Comparison of ENCODE assay signal across 19 cellular contexts in genomic region chr6:47157653-47158219, GRCh38.
DNase-seq lines count a peak whose midpoint lies in the region; ATAC-seq, FAIRE-seq and TF ChIP-seq lines count a peak whose summit lies in the region.
"Had no signal": no experiment of that assay in that cellular context is flagged by ENCODE, and none has a peak within 500 bp of the region (broad histone marks: within the 10 kb centered on the region; RNA-seq: fewer than 3 reads in every experiment).

No MANE protein-coding gene starts in this region.

- no peak overlapping the region for H2BK20ac ChIP-seq in H1 (ENCODE audit: low read length)

- POLR2A ChIA-PET in H1 (lab: Charles Lee; ENCODE audit: partially characterized antibody), result no interaction called here

- H2BK5ac ChIP-seq in H1 (ENCODE audit: low read depth, low read length) (no peak overlapping the region), mesenchymal stem cell (ENCODE audit: low read depth, low read length, poor library complexity, severe bottlenecking) (no peak overlapping the region)

- no peak for FAIRE-seq in H1 (lab: Jason Lieb, UNC)
- FAIRE-seq: GM12878, GM19239 had no signal

- TF ChIP-seq EP300 in H1 (IDR thresholded peaks at IDR 0.05; ENCODE audit: borderline replicate concordance in 1 of 2, low read depth in 2 of 2, low read length in 2 of 2), result no peak

- 48% methylated on average over 2 of the region's 2 CpGs; no CpG with 5 or more reads in 1 of the 2 experiments for WGBS in H1 (ENCODE audit: extremely low coverage in 1 of 2, insufficient coverage in 1 of 2, insufficient read length in 1 of 2, insufficient replicate concordance in 2 of 2, low coverage in 1 of 2, low lambda C conversion rate in 2 of 2, missing lambda C conversion rate in 1 of 2), 2 experiments
- WGBS in mesenchymal stem cell, result no CpG with 5 or more reads among the region's 2 CpGs

- TF ChIP-seq POLR2A in H1 (IDR thresholded peaks at IDR 0.05; ENCODE audit: control extremely low read depth in 1 of 2, low read depth in 2 of 2, low read length in 2 of 2), result no peak

- H3K4me1 ChIP-seq in H1 (replicated peaks in 1 of 4; ENCODE audit: control insufficient read depth in 3 of 4, insufficient read depth in 4 of 4, low read length in 3 of 4) (peaks cover 0 to 8% (median 1%) of the 10 kb centered on the region in 4 experiments; a peak in 3 of 7 replicates), mesenchymal stem cell (ENCODE audit: control insufficient read depth, insufficient read depth, low read depth, low read length) (peaks cover 2% of the 10 kb centered on the region)

- H2AFZ ChIP-seq in H1 (ENCODE audit: low read length) (no peak overlapping the region), mesenchymal stem cell (ENCODE audit: low read depth, low read length) (no peak overlapping the region)
- H2AFZ ChIP-seq: GM23338 had no signal

- H3K4ac ChIP-seq in H1 (replicated peaks; ENCODE audit: insufficient read length, low read depth, low read length) (no peak overlapping the region), mesenchymal stem cell (ENCODE audit: low read depth in 1 of 2, low read length in 2 of 2) (no peak overlapping the region)

- H4K20me1 ChIP-seq in H1 (replicated peaks in 1 of 2; ENCODE audit: control insufficient read depth in 1 of 2, insufficient read depth in 2 of 2, low read length in 2 of 2), result no peaks in the 10 kb centered on the region
- H4K20me1 ChIP-seq: BLaER1 treated with 17β-estradiol and CSF1 and Interleukin-3, amounts not matched to agents 10 nM and 100 nM had no signal

- H4K91ac ChIP-seq in H1 (replicated peaks; ENCODE audit: insufficient read length, low read length) (no peak overlapping the region), mesenchymal stem cell (ENCODE audit: low read length) (no peak overlapping the region)

- H3K9me3 ChIP-seq in H1 (ENCODE audit: insufficient read depth in 2 of 2, low read depth in 1 of 2, low read length in 1 of 2), result no peaks in the 10 kb centered on the region
- no peaks in the 10 kb centered on the region for H3K9me3 ChIP-seq in mesenchymal stem cell (ENCODE audit: control insufficient read depth, low read length)
- H3K9me3 ChIP-seq: BLaER1 treated with 17β-estradiol and CSF1 and Interleukin-3, amounts not matched to agents 10 nM and 100 nM had no signal

- no peaks in the 10 kb centered on the region for H3K79me2 ChIP-seq in H1 (ENCODE audit: control insufficient read depth in 1 of 2, insufficient read depth in 2 of 2, low read length in 2 of 2)

- CTCF ChIA-PET in H1 (lab: Charles Lee; ENCODE audit: partially characterized antibody), result no interaction called here

- TF ChIP-seq CTCF in HFF-Myc (IDR thresholded peaks at IDR 0.05; ENCODE audit: low read depth, low read length, missing control alignments) (no peak), H1 (IDR thresholded peaks at IDR 0.05; ENCODE audit: control extremely low read depth in 1 of 3, insufficient read depth in 1 of 3, low read depth in 1 of 3, low read length in 3 of 3) (no peak)

- H3K18ac ChIP-seq in H1 (ENCODE audit: extremely low read depth, low read length) (no peak overlapping the region), mesenchymal stem cell (ENCODE audit: low read depth in 1 of 2, low read length in 2 of 2) (peak overlapping the region in 1 of 2 experiments; percentile 52)

- no peak overlapping the region for H4K5ac ChIP-seq in H1 (ENCODE audit: insufficient read length, low read depth, low read length)

- no peaks in the 10 kb centered on the region for H3K36me3 ChIP-seq in H1 (ENCODE audit: control insufficient read depth in 2 of 4, insufficient read depth in 4 of 4, low read length in 3 of 4)
- H3K36me3 ChIP-seq in mesenchymal stem cell (ENCODE audit: control insufficient read depth in 1 of 2, insufficient read depth in 2 of 2, low read depth in 1 of 2, low read length in 2 of 2), result no peaks in the 10 kb centered on the region
- H3K36me3 ChIP-seq: BLaER1 treated with 17β-estradiol and CSF1 and Interleukin-3, amounts not matched to agents 10 nM and 100 nM had no signal

- H4K8ac ChIP-seq in H1 (ENCODE audit: extremely low read depth, insufficient read depth, low read length) (no peak overlapping the region), mesenchymal stem cell (ENCODE audit: low read length) (no peak overlapping the region)

- no peak overlapping the region for H2BK15ac ChIP-seq in H1 (ENCODE audit: low read length)
- H2BK15ac ChIP-seq in mesenchymal stem cell (ENCODE audit: low read depth, poor library complexity, severe bottlenecking), result no peak overlapping the region

- no peaks in the 10 kb centered on the region for H3K27me3 ChIP-seq in H1 (replicated peaks in 1 of 4; ENCODE audit: control insufficient read depth in 3 of 4, extremely low read depth in 1 of 4, insufficient read depth in 3 of 4, low read length in 3 of 4)
- H3K27me3 ChIP-seq in mesenchymal stem cell (ENCODE audit: control insufficient read depth in 1 of 2, insufficient read depth in 1 of 2, low read length in 2 of 2), result no peaks in the 10 kb centered on the region
- H3K27me3 ChIP-seq: BLaER1 treated with 17β-estradiol and CSF1 and Interleukin-3, amounts not matched to agents 10 nM and 100 nM had no signal

- H3K4me3 ChIP-seq in HFF-Myc (replicated peaks; ENCODE audit: low read depth, low read length), result no peak overlapping the region
- H3K4me3 ChIP-seq in H1 (ENCODE audit: extremely low read depth in 1 of 4, insufficient read depth in 2 of 4, low read depth in 3 of 4, low read length in 4 of 4), result no peak overlapping the region
- no peak overlapping the region for H3K4me3 ChIP-seq in mesenchymal stem cell (ENCODE audit: insufficient read depth in 1 of 2, low read depth in 1 of 2, low read length in 2 of 2)
- H3K4me3 ChIP-seq: BLaER1 treated with 17β-estradiol and CSF1 and Interleukin-3, amounts not matched to agents 10 nM and 100 nM; GM12878; GM23338 had no signal

- no peaks in the 10 kb centered on the region; the same call in 1 of the 2 replicates for H3K23me2 ChIP-seq in H1 (ENCODE audit: low read depth, low read length)

- H2BK12ac ChIP-seq in H1 (ENCODE audit: low read depth, low read length), result no peak overlapping the region
- H2BK12ac ChIP-seq in mesenchymal stem cell (ENCODE audit: low read length in 2 of 2), result no peak overlapping the region

- H3K79me1 ChIP-seq in H1 (ENCODE audit: low read depth, low read length) (no peaks in the 10 kb centered on the region), mesenchymal stem cell (replicated peaks; ENCODE audit: low read length, poor library complexity, severe bottlenecking) (no peaks in the 10 kb centered on the region)

- H3K56ac ChIP-seq in H1 (replicated peaks; ENCODE audit: insufficient read length, low read depth, low read length), result no peak overlapping the region

- H3K27ac ChIP-seq in H1 (ENCODE audit: low read depth, low read length), result no peak overlapping the region
- no peak overlapping the region for H3K27ac ChIP-seq in mesenchymal stem cell (ENCODE audit: low read length, poor library complexity, severe bottlenecking)
- H3K27ac ChIP-seq: 22Rv1; BLaER1 treated with 17β-estradiol and CSF1 and Interleukin-3, amounts not matched to agents 10 nM and 100 nM had no signal

- H3K23ac ChIP-seq in H1 (ENCODE audit: insufficient read length) (no peak overlapping the region), mesenchymal stem cell (ENCODE audit: low read length in 2 of 2) (no peak overlapping the region)

- no peak overlapping the region for H3K14ac ChIP-seq in H1 (ENCODE audit: insufficient read length)
- no peak overlapping the region for H3K14ac ChIP-seq in mesenchymal stem cell (ENCODE audit: low read length in 2 of 2)

- H3K9ac ChIP-seq in H1 (replicated peaks in 1 of 4; ENCODE audit: extremely low read depth in 1 of 4, low read depth in 3 of 4, low read length in 3 of 4), result no peak overlapping the region
- no peak overlapping the region for H3K9ac ChIP-seq in mesenchymal stem cell (ENCODE audit: low read length)
- H3K9ac ChIP-seq: BLaER1 treated with 17β-estradiol and CSF1 and Interleukin-3, amounts not matched to agents 10 nM and 100 nM had no signal

- DNase-seq in NCI-H748 (lab: John Stamatoyannopoulos, UW; ENCODE audit: unreplicated experiment) (peak; percentile 59), NCI-H748 treated with DMSO at 0.1 percent for 48 hours (lab: John Stamatoyannopoulos, UW) (no peak), HFF-Myc (ENCODE audit: extremely low read depth, low read depth) (peak; percentile 65), H1 (ENCODE audit: low read depth in 1 of 2, low spot score in 2 of 2) (no peak), mesenchymal stem cell (peak; percentile 31)
- no peak for DNase-seq in stimulated activated CD4-positive, alpha-beta T cell treated with anti-CD3 and anti-CD28 coated beads, Interleukin-15, amount 100 ng/mL, for 24 hours
- no peak for DNase-seq in stimulated activated naive CD4-positive, alpha-beta T cell treated with Interleukin-2 at 50 U/mL for 16 hours (lab: John Stamatoyannopoulos, UW)
- DNase-seq: Calu3; CD8-positive, alpha-beta T cell; DMS79 treated with DMSO at 0.1 percent for 48 hours; EL; H7; KBM-7 had no signal

- H3K4me2 ChIP-seq in H1 (ENCODE audit: insufficient read depth in 1 of 2, low read depth in 2 of 2, low read length in 2 of 2), result no peak overlapping the region
- no peak overlapping the region for H3K4me2 ChIP-seq in mesenchymal stem cell (ENCODE audit: low read length, poor library complexity, severe bottlenecking)
- H3K4me2 ChIP-seq: BLaER1 treated with 17β-estradiol and CSF1 and Interleukin-3, amounts not matched to agents 10 nM and 100 nM; GM23338 had no signal

- ATAC-seq in GM18873 (IDR thresholded peaks at IDR 0.05; ENCODE audit: low FRiP score, unreplicated experiment), result no peak
- ATAC-seq: CD8-positive, alpha-beta T cell; GM12878; GM23338 had no signal

- TF ChIP-seq RAD21 in H1 (IDR thresholded peaks at IDR 0.05 in 1 of 2, conservative IDR thresholded peaks at IDR 0.05 in 1 of 2; ENCODE audit: low read depth in 2 of 2, low read length in 2 of 2), result no peak

- no peak overlapping the region for H2BK120ac ChIP-seq in H1 (replicated peaks; ENCODE audit: low read depth, low read length)
- no peak overlapping the region for H2BK120ac ChIP-seq in mesenchymal stem cell (ENCODE audit: low read depth, low read length)

- H2AK5ac ChIP-seq in H1 (ENCODE audit: low read depth, low read length) (no peak overlapping the region), mesenchymal stem cell (ENCODE audit: low read length, severe bottlenecking) (no peak overlapping the region)

TF ChIP-seq in H1, 55 proteins besides CTCF, POLR2A, EP300 and RAD21:
- TF ChIP-seq KDM4A (IDR thresholded peaks at IDR 0.05; ENCODE audit: low read depth, low read length, severe bottlenecking) (no peak), MAFK (IDR thresholded peaks at IDR 0.05; ENCODE audit: low read depth, low read length) (peak; percentile 69; the same call in 1 of the 2 replicates), SIN3A (conservative IDR thresholded peaks at IDR 0.05 in 1 of 2, IDR thresholded peaks at IDR 0.05 in 1 of 2; ENCODE audit: low read depth in 1 of 2, low read length in 2 of 2) (no peak), E2F6 (IDR thresholded peaks at IDR 0.05) (no peak), TEAD4 (IDR thresholded peaks at IDR 0.05; ENCODE audit: low read depth, low read length) (no peak)

Comparison
In these comparisons a context has a peak if more than half of its experiments do, and no peak if none do; other contexts are left out.
1. DNase-seq: peak in NCI-H748 (single experiment), HFF-Myc (single experiment) and mesenchymal stem cell (single experiment); none in NCI-H748 treated with DMSO at 0.1 percent for 48 hours (single experiment), H1 (0 of 2), stimulated activated CD4-positive, alpha-beta T cell treated with anti-CD3 and anti-CD28 coated beads, Interleukin-15, amount 100 ng/mL, for 24 hours (single experiment) and stimulated activated naive CD4-positive, alpha-beta T cell treated with Interleukin-2 at 50 U/mL for 16 hours (single experiment).